8 cellular contexts compared by ENCODE assay signal in the genomic region with DNA sequence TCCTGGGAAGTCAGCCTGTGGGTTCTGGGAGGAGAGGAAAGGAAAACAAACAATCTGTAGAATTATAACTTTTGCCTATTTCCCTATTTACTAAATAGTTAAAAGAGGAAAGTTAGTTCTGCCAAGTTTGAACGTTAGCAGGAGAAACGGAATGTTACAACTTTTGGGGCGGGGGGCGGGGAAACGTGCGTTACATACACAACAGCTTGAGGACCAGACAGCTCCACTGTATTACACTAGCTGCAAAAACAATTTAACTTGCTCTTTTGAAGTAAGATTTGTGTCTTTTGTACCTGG. TPM values are rescaled to one million over a fixed set of nuclear protein-coding genes. Genes with fewer than 3 reads are reported as not detected.
A peak's percentile ranks its signal among the peaks of the same experiment; 100 is the strongest.
DNase-seq lines count a peak whose midpoint lies in the region; ATAC-seq, FAIRE-seq and TF ChIP-seq lines count a peak whose summit lies in the region.

No MANE protein-coding gene starts in this region.

- H3K27me3 Mint-ChIP-seq in activated naive CD4-positive, alpha-beta T cell treated with anti-CD3 and anti-CD28 coated beads for 36 hours (ENCODE audit: low read depth) = peaks cover 42% of the 10 kb centered on the region
- peaks cover 43% of the 10 kb centered on the region for H3K27me3 Mint-ChIP-seq in type B pancreatic cell

- BruUV-seq in GM12878 (replicated peaks; lab: Mats Ljungman, UMichigan) = no TSS peak

- H4K20me1 ChIP-seq in GM12878 (ENCODE audit: control insufficient read depth, insufficient read depth) = no peaks in the 10 kb centered on the region

- POLR2A ChIA-PET in GM12878 (lab: Charles Lee) = interaction anchor here (0.6 to 1.5 kb wide), 3 partner anchors 13 to 632 kb away, joined by 3 to 5 read pairs (median 3); no protein-coding TSS in a partner anchor

- no peak for TF ChIP-seq POLR2A in GM12878 (IDR thresholded peaks at IDR 0.05; ENCODE audit: low read depth, low read length)

- H3K27ac ChIP-seq in GM12878 (ENCODE audit: control insufficient read depth, insufficient read depth) = peak overlapping the region; percentile 25; the same call in 1 of the 2 replicates
- H3K27ac ChIP-seq in lung (ENCODE audit: low read depth in 1 of 2, low read length in 1 of 2) = peak overlapping the region; percentile 14 to 78

- RAD21 ChIA-PET in GM12878 (lab: Charles Lee; ENCODE audit: unreplicated experiment) = interaction anchor here (0.8 to 2.8 kb wide), 22 partner anchors 14 to 655 kb away, joined by 3 to 21 read pairs (median 4); no protein-coding TSS in a partner anchor

- intact Hi-C loops in activated naive CD4-positive, alpha-beta T cell treated with anti-CD3 and anti-CD28 coated beads for 36 hours (cut with micrococcal nuclease) = loop anchor here (2.0 kb wide), 1 partner anchor 205 kb away; no protein-coding TSS in a partner anchor
- intact Hi-C loops in GM12878 (cut with micrococcal nuclease; ENCODE audit: unreplicated experiment) (loop anchor here (2.0 to 10.0 kb wide), 3 partner anchors 191 to 653 kb away; no protein-coding TSS in a partner anchor), posterior cingulate gyrus (cut with DNase I) (loop anchor here (5.0 kb wide), 1 partner anchor 93 kb away; no protein-coding TSS in a partner anchor)

- H3K9me3 Mint-ChIP-seq in activated naive CD4-positive, alpha-beta T cell treated with anti-CD3 and anti-CD28 coated beads for 36 hours = no peaks in the 10 kb centered on the region
- no peaks in the 10 kb centered on the region for H3K9me3 Mint-ChIP-seq in type B pancreatic cell

- in situ Hi-C loops in GM12878 (cut with MboI) = no loop called here

- TF ChIP-seq CTCF in GM12878 (IDR thresholded peaks at IDR 0.05 in 2 of 3, conservative IDR thresholded peaks at IDR 0.05 in 1 of 3; ENCODE audit: control insufficient read depth in 2 of 3, extremely low read depth in 1 of 3, insufficient read depth in 1 of 3, low read depth in 3 of 3, low read length in 3 of 3) (no peak), lung (IDR thresholded peaks at IDR 0.05; ENCODE audit: control extremely low read depth, extremely low read depth) (no peak), type B pancreatic cell (conservative IDR thresholded peaks at IDR 0.05) (no peak)

- H3K9ac ChIP-seq in GM12878 (ENCODE audit: control insufficient read depth, insufficient read depth, low read length) = peak overlapping the region; percentile 61; the same call in 1 of the 2 replicates

- peaks cover 31% of the 10 kb centered on the region for H3K79me2 ChIP-seq in GM12878 (ENCODE audit: control insufficient read depth, insufficient read depth, low read length)

- no peak for TF ChIP-seq RAD21 in GM12878 (IDR thresholded peaks at IDR 0.05; ENCODE audit: insufficient read depth, low read depth, low read length)

- SMC1A ChIA-PET in GM12878 (lab: Charles Lee; ENCODE audit: uncharacterized antibody, unreplicated experiment) = interaction anchor here (0.6 to 6.0 kb wide), 21 partner anchors 9 to 654 kb away, joined by 3 to 43 read pairs (median 4); no protein-coding TSS in a partner anchor

- H3K27ac Mint-ChIP-seq in activated naive CD4-positive, alpha-beta T cell treated with anti-CD3 and anti-CD28 coated beads for 36 hours = no peak overlapping the region
- H3K27ac Mint-ChIP-seq in type B pancreatic cell = peak overlapping the region; percentile 89

- peaks cover 51% of the 10 kb centered on the region for H3K4me1 Mint-ChIP-seq in activated naive CD4-positive, alpha-beta T cell treated with anti-CD3 and anti-CD28 coated beads for 36 hours (ENCODE audit: low read depth)
- peaks cover 57% of the 10 kb centered on the region for H3K4me1 Mint-ChIP-seq in type B pancreatic cell (ENCODE audit: unreplicated experiment)

- ATAC-seq in GM12878 = no peak
- no peak for ATAC-seq in lung (ENCODE audit: insufficient read depth, low FRiP score)
- no peak for ATAC-seq in HG02642 (IDR thresholded peaks at IDR 0.05; ENCODE audit: poor library complexity, unreplicated experiment)

- DNase-seq in activated naive CD4-positive, alpha-beta T cell treated with anti-CD3 and anti-CD28 coated beads for 36 hours = no peak
- DNase-seq in activated naive CD4-positive, alpha-beta T cell treated with anti-CD3 and anti-CD28 coated beads, Interleukin-2, amount 50 U/mL, for 16 hours = no peak
- DNase-seq in GM12878 (ENCODE audit: low read depth, low spot score) = no peak
- no peak for DNase-seq in lung (ENCODE audit: low spot score)
- DNase-seq in type B pancreatic cell (ENCODE audit: extremely low spot score, unreplicated experiment) = no peak
- no peak for DNase-seq in GM19239 (ENCODE audit: insufficient read length, low spot score)
- no peak for DNase-seq in posterior cingulate gyrus

- FAIRE-seq in GM12878 (lab: Jason Lieb, UNC) = no peak
- no peak for FAIRE-seq in GM19239 (lab: Jason Lieb, UNC)

- 3% methylated on average over 6 of the region's 6 CpGs for WGBS in GM12878 (ENCODE audit: insufficient coverage, insufficient replicate concordance, low lambda C conversion rate, missing lambda C conversion rate)
- 4 to 6% methylated on average over 6 of the region's 6 CpGs for WGBS in lung, 2 donors

- peaks cover 20% of the 10 kb centered on the region for H3K4me1 ChIP-seq in GM12878 (ENCODE audit: control insufficient read depth, insufficient read depth, low read length)
- H3K4me1 ChIP-seq in lung (ENCODE audit: control insufficient read depth in 2 of 2, insufficient read depth in 2 of 2, low read length in 2 of 2) = peaks cover 0 to 3% of the 10 kb centered on the region in 2 donors

- H3K27me3 ChIP-seq in GM12878 (replicated peaks in 1 of 2; ENCODE audit: control insufficient read depth in 2 of 2, insufficient read depth in 2 of 2, low read length in 1 of 2) = peaks cover 0 to 4% of the 10 kb centered on the region in 2 experiments; a peak in 2 of 4 replicates
- H3K27me3 ChIP-seq in lung (ENCODE audit: control insufficient read depth, insufficient read depth) = no peaks in the 10 kb centered on the region

- H3K36me3 Mint-ChIP-seq in activated naive CD4-positive, alpha-beta T cell treated with anti-CD3 and anti-CD28 coated beads for 36 hours (ENCODE audit: low read depth) = no peaks in the 10 kb centered on the region
- H3K36me3 Mint-ChIP-seq in type B pancreatic cell = no peaks in the 10 kb centered on the region

- H3K4me3 ChIP-seq in GM12878 (peak overlapping the region; percentile 70; the same call in 1 of the 2 replicates), lung (peak overlapping the region; percentile 3)

- H3K36me3 ChIP-seq in GM12878 (ENCODE audit: control insufficient read depth in 2 of 2, insufficient read depth in 2 of 2, low read length in 1 of 2) = no peaks in the 10 kb centered on the region
- H3K36me3 ChIP-seq in lung (ENCODE audit: control insufficient read depth in 2 of 2, insufficient read depth in 2 of 2, low read length in 2 of 2) = no peaks in the 10 kb centered on the region

- TF ChIP-seq EP300 in GM12878 (IDR thresholded peaks at IDR 0.05; ENCODE audit: borderline replicate concordance in 1 of 2, control insufficient read depth in 1 of 2, low read depth in 2 of 2, low read length in 2 of 2) = no peak

- no peak overlapping the region; the same call in 1 of the 2 replicates for H2AFZ ChIP-seq in GM12878 (ENCODE audit: control insufficient read depth, low read depth, low read length)

- peak overlapping the region; percentile 75 for H3K4me3 Mint-ChIP-seq in activated naive CD4-positive, alpha-beta T cell treated with anti-CD3 and anti-CD28 coated beads for 36 hours
- H3K4me3 Mint-ChIP-seq in type B pancreatic cell = peak overlapping the region; percentile 96

- peak overlapping the region; percentile 51 for H3K4me2 ChIP-seq in GM12878 (ENCODE audit: control insufficient read depth, insufficient read depth)

- CTCF ChIA-PET in activated naive CD4-positive, alpha-beta T cell treated with anti-CD3 and anti-CD28 coated beads for 36 hours (lab: Charles Lee) = interaction anchor here (0.6 to 2.7 kb wide), 4 partner anchors 94 to 296 kb away, joined by 3 to 12 read pairs (median 4); no protein-coding TSS in a partner anchor
- CTCF ChIA-PET in GM12878 (lab: Yijun Ruan, JAX) = interaction anchor here (0.7 to 5.0 kb wide), 16 partner anchors 10 to 654 kb away, joined by 3 to 44 read pairs (median 4); no protein-coding TSS in a partner anchor

- H3K9me3 ChIP-seq in GM12878 (replicated peaks; ENCODE audit: control insufficient read depth, insufficient read depth, low read length) = no peaks in the 10 kb centered on the region
- no peaks in the 10 kb centered on the region for H3K9me3 ChIP-seq in lung (ENCODE audit: control insufficient read depth in 2 of 2, insufficient read depth in 1 of 2, low read length in 1 of 2)

TF ChIP-seq in GM12878, 131 proteins besides CTCF, POLR2A, EP300 and RAD21:
- TF ChIP-seq BCL11A (IDR thresholded peaks at IDR 0.05; ENCODE audit: low read depth, low read length) = no peak
- 0 out of 2 replicates have a peak, but pooled peaks have one; percentile 4 for TF ChIP-seq TAF1 (IDR thresholded peaks at IDR 0.05; ENCODE audit: borderline replicate concordance, low read depth, low read length)

RNA-seq across cellular contexts. Expression of gene PRDM1, which starts 0.5 kb away (rescaled TPM):
- 1 to 10 TPM; 3.4 to 4.0 TPM for total RNA-seq in activated naive CD4-positive, alpha-beta T cell treated with anti-CD3 and anti-CD28 coated beads for 36 hours
- 7.9 and 9.9 TPM in 2 replicates for total RNA-seq in GM12878 (2013; cell fraction: nucleolus; rRNA removed)
- 3.7 and 4.0 TPM in 2 replicates for total RNA-seq in GM12878 (2014; rRNA removed)
- 4.0 and 4.1 TPM in 2 replicates for total RNA-seq in GM12878 (2014; rRNA removed; fragmentation: Illumina TruSeq; extraction: Trizol)
- total RNA-seq in GM12878 (2021) = 7.7 and 8.4 TPM in 2 replicates
- 8.1 TPM for polyA plus RNA-seq in GM12878 (2011; ENCODE audit: low read depth)
- 4.0 and 4.2 TPM in 2 replicates for polyA plus RNA-seq in GM12878 (2011; rRNA removed)
- 3.8 and 4.5 TPM in 2 replicates for polyA plus RNA-seq in GM12878 (2011; cell fraction: cytosol; rRNA removed)
- polyA plus RNA-seq in GM12878 (2011; cell fraction: nucleus; rRNA removed) = 7.9 and 9.8 TPM in 2 replicates
- 11.0 and 12.0 TPM in 2 replicates for polyA plus RNA-seq in GM12878 (2012)
- polyA plus RNA-seq in GM12878 (2014; fragmentation: Illumina TruSeq; extraction: Trizol) = 5.1 and 6.4 TPM in 2 replicates
- polyA plus RNA-seq in GM12878 (2014; fragmentation: Nextera tagmentation; extraction: Ambion mirVana) = 1 to 10 TPM; 1.9 to 2.8 TPM
- 2.0 and 4.0 TPM in 2 replicates for polyA plus RNA-seq in GM12878 (2014; rRNA removed)
- polyA plus RNA-seq in GM12878 (2016; fragmentation: Nextera tagmentation; extraction: Ambion mirVana) = 10 to 100 TPM; 13.6 to 15.8 TPM
- 8.2 and 10.9 TPM in 2 replicates for polyA minus RNA-seq in GM12878 (2011; rRNA and poly(A)+ RNA removed)
- polyA minus RNA-seq in GM12878 (2011; cell fraction: cytosol; rRNA and poly(A)+ RNA removed) = 3.6 and 6.0 TPM in 2 replicates
- polyA minus RNA-seq in GM12878 (2011; cell fraction: nucleus; rRNA and poly(A)+ RNA removed) = 13.5 and 21.5 TPM in 2 replicates
- 10 to 100 TPM in 1 of 2 donors, 1 to 10 TPM in 1; 9.5 to 12.4 TPM for total RNA-seq in lung
- polyA plus RNA-seq in lung = 1 to 10 TPM; 2.3 to 8.1 TPM
- 15.5 and 35.5 TPM in 2 replicates for total RNA-seq in type B pancreatic cell (ENCODE audit: low replicate concordance)
